ENCODE assay signal across 1 cellular context in genomic region chr6:116447496-116448011, GRCh38.
TF ChIP-seq lines count a peak whose summit lies in the region.

No MANE protein-coding gene starts in this region.

TF ChIP-seq in H1, 55 proteins besides CTCF, POLR2A, EP300 and RAD21:
- TF ChIP-seq ATF3 (IDR thresholded peaks at IDR 0.05; ENCODE audit: insufficient read depth, low read depth, low read length) (no peak), CEBPB (IDR thresholded peaks at IDR 0.05; ENCODE audit: low read depth, low read length) (peak; percentile 38; the same call in 1 of the 2 replicates)
